20 cellular contexts compared by ENCODE assay signal in the genomic region with DNA sequence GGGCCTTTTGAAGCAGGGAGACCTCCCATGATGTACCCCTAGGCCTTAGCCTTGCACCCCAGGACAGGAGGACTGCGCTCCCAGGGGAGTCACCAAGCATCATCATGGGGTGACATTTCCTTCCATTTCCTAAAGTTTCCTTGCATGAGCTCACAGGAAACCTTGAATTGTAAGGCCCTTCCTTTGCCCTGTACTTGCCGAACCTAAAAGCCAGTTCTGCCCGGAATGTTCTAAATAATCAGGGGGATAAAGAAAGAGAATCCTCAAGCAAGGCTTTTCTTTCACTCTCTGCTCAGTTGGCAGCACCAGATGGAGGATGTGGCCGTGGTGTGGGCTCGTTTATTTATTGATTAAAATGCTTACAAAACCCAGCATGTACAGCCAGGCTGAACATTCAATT.
DNase-seq lines count a peak whose midpoint lies in the region; ATAC-seq, FAIRE-seq and TF ChIP-seq lines count a peak whose summit lies in the region.
"Had no signal": no experiment of that assay in that cellular context is flagged by ENCODE, and none has a peak within 500 bp of the region (broad histone marks: within the 10 kb centered on the region; RNA-seq: fewer than 3 reads in every experiment).

No MANE protein-coding gene starts in this region.

- in situ Hi-C loops in HepG2 (cut with HindIII; ENCODE audit: extremely low pct_ligation_motif_present, low pct_unique_long_range_greater_than_20kb), result no loop called here

- H2AFZ ChIP-seq in HepG2 (ENCODE audit: low read length), result no peak overlapping the region

- whole genome bisulfite sequencing in right lobe of liver (ENCODE audit: insufficient coverage, low coverage, low lambda C conversion rate, missing lambda C conversion rate), result 38% methylated on average over 5 of the region's 5 CpGs
- 22% methylated on average over 5 of the region's 5 CpGs for WGBS in HepG2 (ENCODE audit: low lambda C conversion rate)

- H3K4me3 Mint-ChIP-seq in osteocyte (ENCODE audit: unreplicated experiment), result no peak overlapping the region
- H3K4me3 Mint-ChIP-seq: CD14-positive monocyte, HFFc6 had no signal

- H3K36me3 Mint-ChIP-seq in osteocyte (ENCODE audit: unreplicated experiment), result peaks cover 7% of the 10 kb centered on the region

- TF ChIP-seq EP300 in HepG2 (IDR thresholded peaks at IDR 0.05; ENCODE audit: low read depth in 2 of 2, low read length in 2 of 2), result no peak
- no peak for TF ChIP-seq EP300 in HepG2 (CRISPR knock-in tag; IDR thresholded peaks at IDR 0.05; ENCODE audit: borderline replicate concordance)

- no peak for TF ChIP-seq CTCF in right lobe of liver (IDR thresholded peaks at IDR 0.05)
- no peak for TF ChIP-seq CTCF in HepG2 (CRISPR knock-in tag; IDR thresholded peaks at IDR 0.05)
- TF ChIP-seq CTCF in osteocyte (IDR thresholded peaks at IDR 0.05), result no peak

- peak overlapping the region; percentile 79 for H3K27ac Mint-ChIP-seq in osteocyte (ENCODE audit: unreplicated experiment)
- H3K27ac Mint-ChIP-seq: CD14-positive monocyte, HFFc6 had no signal

- H3K27me3 ChIP-seq in right lobe of liver (no peaks in the 10 kb centered on the region), HepG2 (ENCODE audit: control insufficient read depth in 1 of 2, insufficient read depth in 2 of 2, low read length in 2 of 2) (peaks cover 2 to 5% of the 10 kb centered on the region in 2 experiments; a peak in 2 of 5 replicates)
- H3K27me3 ChIP-seq: MG63 had no signal

- POLR2A ChIA-PET in HepG2 (lab: Yijun Ruan, JAX), result no interaction called here

- H3K9me3 Mint-ChIP-seq in osteocyte (ENCODE audit: unreplicated experiment), result peaks cover 2% of the 10 kb centered on the region

- H3K27me3 Mint-ChIP-seq in osteocyte (ENCODE audit: unreplicated experiment), result no peaks in the 10 kb centered on the region

- BruUV-seq in HepG2 (replicated peaks; lab: Mats Ljungman, UMichigan), result no TSS peak

- FAIRE-seq in HepG2 (lab: Jason Lieb, UNC), result no peak
- FAIRE-seq: HTR-8/SVneo had no signal

- TF ChIP-seq POLR2A in right lobe of liver (IDR thresholded peaks at IDR 0.05) (no peak), HepG2 (IDR thresholded peaks at IDR 0.05; ENCODE audit: insufficient read depth in 1 of 2, low read depth in 2 of 2, low read length in 2 of 2) (no peak)

- CTCF ChIA-PET in HepG2 (lab: Yijun Ruan, JAX; ENCODE audit: low intra/inter-chr PET ratio, low total read pairs), result no interaction called here

- DNase-seq in right lobe of liver, result no peak
- DNase-seq in HepG2 (ENCODE audit: low spot score), result no peak
- peak; percentile 59 for DNase-seq in dermis blood vessel endothelial cell
- DNase-seq in osteocyte (ENCODE audit: extremely low spot score, unreplicated experiment), result no peak
- no peak for DNase-seq in stimulated activated CD4-positive, alpha-beta T cell treated with anti-CD3 and anti-CD28 coated beads, Interleukin-4, amount 100 ng/mL, for 24 hours
- DNase-seq in HPDE6-E6E7 (ENCODE audit: extremely low spot score), result no peak
- DNase-seq: DND-41, H7, HFFc6, Kasumi-1, MG63, NCI-H1048, NCI-H146, NCI-H2081 treated with DMSO at 0.1 percent for 48 hours, NCI-H226, SHP77 had no signal

- H3K4me3 ChIP-seq in right lobe of liver (no peak overlapping the region), HepG2 (replicated peaks in 1 of 3; ENCODE audit: insufficient read depth in 1 of 3, low read depth in 2 of 3, low read length in 3 of 3) (no peak overlapping the region)
- H3K4me3 ChIP-seq: MG63 had no signal

- H4K20me1 ChIP-seq in HepG2 (ENCODE audit: insufficient read depth, low read length), result no peaks in the 10 kb centered on the region

- H3K9ac ChIP-seq in HepG2 (ENCODE audit: insufficient read depth, low read depth, low read length), result no peak overlapping the region

- H3K9me3 ChIP-seq in right lobe of liver (no peaks in the 10 kb centered on the region), HepG2 (ENCODE audit: low read length) (no peaks in the 10 kb centered on the region)
- H3K9me3 ChIP-seq: MG63 had no signal

- H3K27ac ChIP-seq in right lobe of liver (no peak overlapping the region), HepG2 (ENCODE audit: extremely low read length, insufficient read depth, low read length) (no peak overlapping the region)

- no peak for TF ChIP-seq RAD21 in HepG2 (CRISPR knock-in tag; IDR thresholded peaks at IDR 0.05)

- ATAC-seq in right lobe of liver (peak in 3 of 4 donors; percentile 4 to 47 (median 11)), HepG2 (no peak), HG03432 (IDR thresholded peaks at IDR 0.05; ENCODE audit: unreplicated experiment) (no peak)
- ATAC-seq: SK-N-SH treated with all-trans-retinoic acid at 6 μM for 48 hours had no signal

- no peaks in the 10 kb centered on the region for H3K36me3 ChIP-seq in right lobe of liver
- no peaks in the 10 kb centered on the region for H3K36me3 ChIP-seq in HepG2 (replicated peaks in 1 of 2; ENCODE audit: control insufficient read depth in 1 of 2, insufficient read depth in 2 of 2, low read length in 2 of 2)
- H3K36me3 ChIP-seq: MG63 had no signal

- H3K4me1 Mint-ChIP-seq in osteocyte (ENCODE audit: unreplicated experiment), result peaks cover 42% of the 10 kb centered on the region

- H3K4me2 ChIP-seq in HepG2 (ENCODE audit: low read depth, low read length), result no peak overlapping the region

- intact Hi-C loops in right lobe of liver (cut with DNase I), result no loop called here
- intact Hi-C loops in HepG2 (cut with micrococcal nuclease; ENCODE audit: unreplicated experiment), result no loop called here

- H3K4me1 ChIP-seq in right lobe of liver, result no peaks in the 10 kb centered on the region
- no peaks in the 10 kb centered on the region for H3K4me1 ChIP-seq in HepG2 (ENCODE audit: insufficient read depth, low read length)

- no peaks in the 10 kb centered on the region for H3K79me2 ChIP-seq in HepG2 (ENCODE audit: insufficient read depth, low read length)

TF ChIP-seq in HepG2, 621 proteins besides CTCF, POLR2A, EP300 and RAD21:
- TF ChIP-seq SRSF1 (optimal IDR thresholded peaks at IDR 0.05; ENCODE audit: low read depth, low read length), result no peak
- no peak for TF ChIP-seq ZNF296 (CRISPR knock-in tag; conservative IDR thresholded peaks at IDR 0.05)
- TF ChIP-seq, protein P1, sequence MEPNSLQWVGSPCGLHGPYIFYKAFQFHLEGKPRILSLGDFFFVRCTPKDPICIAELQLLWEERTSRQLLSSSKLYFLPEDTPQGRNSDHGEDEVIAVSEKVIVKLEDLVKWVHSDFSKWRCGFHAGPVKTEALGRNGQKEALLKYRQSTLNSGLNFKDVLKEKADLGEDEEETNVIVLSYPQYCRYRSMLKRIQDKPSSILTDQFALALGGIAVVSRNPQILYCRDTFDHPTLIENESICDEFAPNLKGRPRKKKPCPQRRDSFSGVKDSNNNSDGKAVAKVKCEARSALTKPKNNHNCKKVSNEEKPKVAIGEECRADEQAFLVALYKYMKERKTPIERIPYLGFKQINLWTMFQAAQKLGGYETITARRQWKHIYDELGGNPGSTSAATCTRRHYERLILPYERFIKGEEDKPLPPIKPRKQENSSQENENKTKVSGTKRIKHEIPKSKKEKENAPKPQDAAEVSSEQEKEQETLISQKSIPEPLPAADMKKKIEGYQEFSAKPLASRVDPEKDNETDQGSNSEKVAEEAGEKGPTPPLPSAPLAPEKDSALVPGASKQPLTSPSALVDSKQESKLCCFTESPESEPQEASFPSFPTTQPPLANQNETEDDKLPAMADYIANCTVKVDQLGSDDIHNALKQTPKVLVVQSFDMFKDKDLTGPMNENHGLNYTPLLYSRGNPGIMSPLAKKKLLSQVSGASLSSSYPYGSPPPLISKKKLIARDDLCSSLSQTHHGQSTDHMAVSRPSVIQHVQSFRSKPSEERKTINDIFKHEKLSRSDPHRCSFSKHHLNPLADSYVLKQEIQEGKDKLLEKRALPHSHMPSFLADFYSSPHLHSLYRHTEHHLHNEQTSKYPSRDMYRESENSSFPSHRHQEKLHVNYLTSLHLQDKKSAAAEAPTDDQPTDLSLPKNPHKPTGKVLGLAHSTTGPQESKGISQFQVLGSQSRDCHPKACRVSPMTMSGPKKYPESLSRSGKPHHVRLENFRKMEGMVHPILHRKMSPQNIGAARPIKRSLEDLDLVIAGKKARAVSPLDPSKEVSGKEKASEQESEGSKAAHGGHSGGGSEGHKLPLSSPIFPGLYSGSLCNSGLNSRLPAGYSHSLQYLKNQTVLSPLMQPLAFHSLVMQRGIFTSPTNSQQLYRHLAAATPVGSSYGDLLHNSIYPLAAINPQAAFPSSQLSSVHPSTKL (CRISPR knock-in tag; IDR thresholded peaks at IDR 0.05), result no peak
- TF ChIP-seq ZKSCAN8 (CRISPR knock-in tag; IDR thresholded peaks at IDR 0.05; ENCODE audit: borderline replicate concordance), result no peak
- no peak for TF ChIP-seq JDP2 (CRISPR knock-in tag; IDR thresholded peaks at IDR 0.05; ENCODE audit: borderline replicate concordance)
- no peak for TF ChIP-seq FOXA1 (IDR thresholded peaks at IDR 0.05)
- TF ChIP-seq FOXA1 (CRISPR knock-in tag; IDR thresholded peaks at IDR 0.05), result no peak
- no peak for TF ChIP-seq SNAPC2 (CRISPR knock-in tag; IDR thresholded peaks at IDR 0.05)
- no peak for TF ChIP-seq ZNF101 (CRISPR knock-in tag; IDR thresholded peaks at IDR 0.05; ENCODE audit: borderline replicate concordance, low read depth)
- no peak for TF ChIP-seq CEBPG (CRISPR knock-in tag; IDR thresholded peaks at IDR 0.05)
- no peak for TF ChIP-seq ZNF850 (CRISPR knock-in tag; conservative IDR thresholded peaks at IDR 0.05)
- no peak for TF ChIP-seq ZNF496 (CRISPR knock-in tag; IDR thresholded peaks at IDR 0.05; ENCODE audit: insufficient replicate concordance)
- TF ChIP-seq ARNT2 (CRISPR knock-in tag; IDR thresholded peaks at IDR 0.05; ENCODE audit: low read depth), result no peak
- TF ChIP-seq, protein P2, sequence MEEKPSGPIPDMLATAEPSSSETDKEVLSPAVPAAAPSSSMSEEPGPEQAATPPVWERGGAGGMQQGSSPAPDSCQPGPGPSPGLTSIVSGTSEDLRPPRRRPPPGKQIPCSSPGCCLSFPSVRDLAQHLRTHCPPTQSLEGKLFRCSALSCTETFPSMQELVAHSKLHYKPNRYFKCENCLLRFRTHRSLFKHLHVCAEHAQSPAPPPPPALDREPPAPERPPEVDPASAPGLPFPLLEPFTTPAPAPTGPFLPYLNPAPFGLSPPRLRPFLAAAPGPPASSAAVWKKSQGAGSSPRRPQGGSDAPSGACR (CRISPR knock-in tag; IDR thresholded peaks at IDR 0.05), result no peak
- TF ChIP-seq ZNF446 (CRISPR knock-in tag; IDR thresholded peaks at IDR 0.05), result no peak
- TF ChIP-seq, protein P3, sequence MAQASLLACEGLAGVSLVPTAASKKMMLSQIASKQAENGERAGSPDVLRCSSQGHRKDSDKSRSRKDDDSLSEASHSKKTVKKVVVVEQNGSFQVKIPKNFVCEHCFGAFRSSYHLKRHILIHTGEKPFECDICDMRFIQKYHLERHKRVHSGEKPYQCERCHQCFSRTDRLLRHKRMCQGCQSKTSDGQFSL (CRISPR knock-in tag; IDR thresholded peaks at IDR 0.05), result no peak
- no peak for TF ChIP-seq ZNF10 (CRISPR knock-in tag; IDR thresholded peaks at IDR 0.05; ENCODE audit: borderline replicate concordance, low read depth)
- TF ChIP-seq HHEX (CRISPR knock-in tag; IDR thresholded peaks at IDR 0.05), result no peak
- no peak for TF ChIP-seq GTF3A (CRISPR knock-in tag; conservative IDR thresholded peaks at IDR 0.05)

Comparison
In these comparisons a context has a peak if more than half of its experiments do, and no peak if none do; other contexts are left out.
1. ATAC-seq: peak in right lobe of liver (3 of 4); none in HepG2 (single experiment) and HG03432 (single experiment).